Comparison of ENCODE assay signal across 22 cellular contexts in the genomic region with DNA sequence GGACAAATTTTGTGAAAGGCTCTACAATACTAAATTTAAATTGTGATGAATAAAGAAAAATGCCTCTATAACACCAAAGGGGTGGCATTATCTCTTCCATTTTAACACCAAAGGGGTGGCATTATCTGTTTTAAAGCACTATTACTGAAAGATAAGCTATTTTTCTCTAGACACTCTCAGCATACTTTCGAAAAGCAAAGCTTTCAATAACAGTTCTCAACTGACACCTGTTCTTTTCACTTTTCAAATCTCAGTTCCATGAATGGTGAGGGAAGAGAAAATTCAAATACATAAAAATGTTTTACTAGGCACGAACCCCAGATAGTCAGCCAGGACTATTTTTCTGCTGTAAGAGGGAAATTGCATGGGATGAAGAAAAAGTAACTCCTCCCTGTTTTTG.
DNase-seq lines count a peak whose midpoint lies in the region; ATAC-seq, FAIRE-seq and TF ChIP-seq lines count a peak whose summit lies in the region.
"Had no signal": no experiment of that assay in that cellular context is flagged by ENCODE, and none has a peak within 500 bp of the region (broad histone marks: within the 10 kb centered on the region; RNA-seq: fewer than 3 reads in every experiment).

No MANE protein-coding gene starts in this region.

- intact Hi-C loops in psoas muscle (cut with DNase I) (no loop called here), Caco-2 (cut with micrococcal nuclease; ENCODE audit: unreplicated experiment) (no loop called here)

- BruUV-seq in Caco-2 (replicated peaks; lab: Mats Ljungman, UMichigan) = no TSS peak

- peaks cover 8% of the 10 kb centered on the region for H3K4me1 ChIP-seq in psoas muscle
- no peaks in the 10 kb centered on the region for H3K4me1 ChIP-seq in Caco-2
- H3K4me1 ChIP-seq: SJSA1 had no signal

- WGBS in psoas muscle, 3 donors = 59 to 88% (median 71%) methylated on average over 2 of the region's 2 CpGs

- DNase-seq in GM18507 (ENCODE audit: extremely low spot score, insufficient read length, low read depth) (no peak), psoas muscle (no peak), Caco-2 (no peak), GM20000 (ENCODE audit: low spot score) (no peak)
- DNase-seq: BE2C, DMS79, NCI-H1092 treated with DMSO at 0.1 percent for 48 hours, NCI-H146, NCI-H2029, NCI-H345, NCI-H774, T-helper 1 cell had no signal

- CTCF ChIA-PET in Caco-2 (lab: Charles Lee) = no interaction called here

- peak overlapping the region; percentile 32 for H3K27ac ChIP-seq in psoas muscle
- H3K27ac ChIP-seq: HL-60, SJSA1 had no signal

- H3K9me3 ChIP-seq in psoas muscle = no peaks in the 10 kb centered on the region
- H3K9me3 ChIP-seq in Caco-2 = no peaks in the 10 kb centered on the region
- H3K9me3 ChIP-seq: BE2C, SJSA1 had no signal

- no peak overlapping the region for H3K4me3 Mint-ChIP-seq in Caco-2 (ENCODE audit: unreplicated experiment)

- peak; percentile 39 for ATAC-seq in GM19468 (IDR thresholded peaks at IDR 0.05; ENCODE audit: extremely low read depth, unreplicated experiment)
- ATAC-seq in HG03095 (IDR thresholded peaks at IDR 0.05; ENCODE audit: unreplicated experiment) = peak; percentile 65
- ATAC-seq in psoas muscle = no peak
- no peak for ATAC-seq in GM19467 (IDR thresholded peaks at IDR 0.05; ENCODE audit: unreplicated experiment)
- ATAC-seq: HepG2, K562, Right ventricle myocardium inferior had no signal

- peak; percentile 68 for FAIRE-seq in GM18507 (lab: Jason Lieb, UNC)
- FAIRE-seq: H1, HepG2, K562, RCC 7860 had no signal

- H3K36me3 ChIP-seq in psoas muscle (ENCODE audit: insufficient read depth in 1 of 2, low read depth in 1 of 2) (peaks cover 0 to 1% of the 10 kb centered on the region in 2 donors), Caco-2 (ENCODE audit: control insufficient read depth, insufficient read depth, low read length) (no peaks in the 10 kb centered on the region)
- H3K36me3 ChIP-seq: BE2C, SJSA1 had no signal

- H3K36me3 Mint-ChIP-seq in Caco-2 (ENCODE audit: insufficient read depth, unreplicated experiment) = no peaks in the 10 kb centered on the region

- no peaks in the 10 kb centered on the region for H3K27me3 Mint-ChIP-seq in Caco-2 (ENCODE audit: insufficient read depth, unreplicated experiment)

- H3K4me1 Mint-ChIP-seq in Caco-2 (ENCODE audit: low read depth, unreplicated experiment) = no peaks in the 10 kb centered on the region

- H3K27me3 ChIP-seq in psoas muscle (ENCODE audit: insufficient read depth in 3 of 3, low read length in 2 of 3) (no peaks in the 10 kb centered on the region), Caco-2 (replicated peaks; ENCODE audit: control insufficient read depth, insufficient read depth, low read length) (no peaks in the 10 kb centered on the region)
- H3K27me3 ChIP-seq: BE2C, SJSA1 had no signal

- no peak for TF ChIP-seq CTCF in psoas muscle (IDR thresholded peaks at IDR 0.05)
- TF ChIP-seq CTCF in Caco-2 (IDR thresholded peaks at IDR 0.05; ENCODE audit: insufficient read depth in 1 of 2, low read depth in 1 of 2, low read length in 1 of 2, severe bottlenecking in 1 of 2, unreplicated experiment in 1 of 2) = no peak
- no peak for TF ChIP-seq CTCF in GM20000 (IDR thresholded peaks at IDR 0.05; ENCODE audit: extremely low read depth, missing control alignments)

- no peak overlapping the region for H3K4me3 ChIP-seq in psoas muscle
- H3K4me3 ChIP-seq in Caco-2 (ENCODE audit: low read depth, low read length) = no peak overlapping the region
- H3K4me3 ChIP-seq: K562, SJSA1 had no signal

- POLR2A ChIA-PET in Caco-2 (lab: Charles Lee) = no interaction called here

- no peaks in the 10 kb centered on the region for H3K9me3 Mint-ChIP-seq in Caco-2 (ENCODE audit: unreplicated experiment)

- H3K27ac Mint-ChIP-seq in Caco-2 (ENCODE audit: unreplicated experiment) = no peak overlapping the region

Comparison
In these comparisons a context has a peak if more than half of its experiments do, and no peak if none do; other contexts are left out.
1. ATAC-seq: peak in GM19468 (single experiment) and HG03095 (single experiment); none in psoas muscle (0 of 4) and GM19467 (single experiment).